Comparison of ENCODE assay signal across 23 cellular contexts in the genomic region with DNA sequence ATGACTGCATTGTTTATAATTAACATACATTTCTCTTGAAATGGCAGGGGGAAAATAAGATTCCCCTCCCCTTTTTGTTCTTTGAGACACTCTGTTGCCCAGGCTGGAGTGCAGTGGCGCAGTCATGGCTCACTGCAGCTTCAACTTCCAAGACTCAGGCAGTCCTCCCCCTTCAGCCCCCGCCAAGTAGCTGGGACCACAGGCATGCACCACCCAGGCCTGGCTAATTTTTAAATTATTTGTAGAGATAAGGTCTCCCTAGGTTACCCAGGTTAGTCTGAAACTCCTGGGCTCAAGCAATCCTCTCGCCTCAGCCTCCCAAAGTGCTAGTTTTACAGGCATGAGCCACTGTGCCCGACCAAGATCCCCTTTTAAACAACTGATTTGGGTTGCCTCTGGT.
"Had no signal": no experiment of that assay in that cellular context is flagged by ENCODE, and none has a peak within 500 bp of the region (broad histone marks: within the 10 kb centered on the region; RNA-seq: fewer than 3 reads in every experiment).

No MANE protein-coding gene starts in this region.

- H3K4me3 Mint-ChIP-seq: activated CD4-positive, alpha-beta memory T cell treated with anti-CD3 and anti-CD28 coated beads, Interleukin-2, amount 10 ng/mL, durations not matched to agents 7 days and 5 days; activated CD4-positive, alpha-beta T cell treated with anti-CD3 and anti-CD28 coated beads, Interleukin-2, amount 10 ng/mL, durations not matched to agents 24 days and 14 days; activated CD8-positive, alpha-beta memory T cell treated with anti-CD3 and anti-CD28 coated beads, Interleukin-2, amount 10 ng/mL, durations not matched to agents 7 days and 5 days; activated naive CD8-positive, alpha-beta T cell treated with anti-CD3 and anti-CD28 coated beads, Interleukin-2, amount 50 U/mL, for 24 hours; endodermal cell; naive B cell; neural progenitor cell; stimulated activated naive CD8-positive, alpha-beta T cell treated with anti-CD3 and anti-CD28 coated beads, Interleukin-15, Interleukin-2, amounts not matched to agents 100 ng/mL and 50 ng/mL, for 24 hours had no signal

- H3K27ac Mint-ChIP-seq: activated CD4-positive, alpha-beta memory T cell treated with anti-CD3 and anti-CD28 coated beads, Interleukin-2, amount 10 ng/mL, durations not matched to agents 7 days and 5 days; activated CD4-positive, alpha-beta T cell treated with anti-CD3 and anti-CD28 coated beads, Interleukin-2, amount 10 ng/mL, durations not matched to agents 24 days and 14 days; activated CD8-positive, alpha-beta memory T cell treated with anti-CD3 and anti-CD28 coated beads, Interleukin-2, amount 10 ng/mL, durations not matched to agents 7 days and 5 days; activated naive CD8-positive, alpha-beta T cell treated with anti-CD3 and anti-CD28 coated beads, Interleukin-2, amount 50 U/mL, for 24 hours; endodermal cell; stimulated activated naive CD8-positive, alpha-beta T cell treated with anti-CD3 and anti-CD28 coated beads, Interleukin-15, Interleukin-2, amounts not matched to agents 100 ng/mL and 50 ng/mL, for 24 hours had no signal

- H3K4me1 Mint-ChIP-seq: activated CD4-positive, alpha-beta memory T cell treated with anti-CD3 and anti-CD28 coated beads, Interleukin-2, amount 10 ng/mL, durations not matched to agents 7 days and 5 days; activated CD4-positive, alpha-beta T cell treated with anti-CD3 and anti-CD28 coated beads, Interleukin-2, amount 10 ng/mL, durations not matched to agents 24 days and 14 days; activated CD8-positive, alpha-beta memory T cell treated with anti-CD3 and anti-CD28 coated beads, Interleukin-2, amount 10 ng/mL, durations not matched to agents 7 days and 5 days; activated naive CD8-positive, alpha-beta T cell treated with anti-CD3 and anti-CD28 coated beads, Interleukin-2, amount 50 U/mL, for 24 hours had no signal

- H3K9me3 Mint-ChIP-seq: activated CD4-positive, alpha-beta memory T cell treated with anti-CD3 and anti-CD28 coated beads, Interleukin-2, amount 10 ng/mL, durations not matched to agents 7 days and 5 days; activated naive CD8-positive, alpha-beta T cell treated with anti-CD3 and anti-CD28 coated beads, Interleukin-2, amount 50 U/mL, for 24 hours; endodermal cell; stimulated activated naive CD8-positive, alpha-beta T cell treated with anti-CD3 and anti-CD28 coated beads, Interleukin-15, Interleukin-2, amounts not matched to agents 100 ng/mL and 50 ng/mL, for 24 hours had no signal

- DNase-seq: activated CD4-positive, alpha-beta memory T cell treated with anti-CD3 and anti-CD28 coated beads, Interleukin-2, amount 10 ng/mL, durations not matched to agents 7 days and 5 days; activated CD4-positive, alpha-beta T cell treated with anti-CD3 and anti-CD28 coated beads, Interleukin-2, amount 10 ng/mL, durations not matched to agents 24 days and 14 days; activated CD8-positive, alpha-beta memory T cell treated with anti-CD3 and anti-CD28 coated beads, Interleukin-2, amount 10 ng/mL, durations not matched to agents 7 days and 5 days; activated gamma-delta T cell; activated naive CD4-positive, alpha-beta T cell treated with anti-CD3 and anti-CD28 coated beads, Interleukin-2, amount 50 U/mL, for 16 hours; activated naive CD8-positive, alpha-beta T cell treated with anti-CD3 and anti-CD28 coated beads, Interleukin-2, amount 50 U/mL, for 24 hours; activated T-cell treated with anti-CD3 and anti-CD28 coated beads for 4 hours; aorta; cerebellar nuclear complex; endodermal cell; esophagus squamous epithelium; gastrocnemius medialis; hypothalamus; left colon; mesendoderm; naive B cell; stimulated activated CD4-positive, alpha-beta T cell treated with anti-CD3 and anti-CD28 coated beads, Interleukin-4, amount 100 ng/mL, for 24 hours; substantia nigra; SW 1271; tibial artery had no signal

- H3K27me3 Mint-ChIP-seq: activated CD4-positive, alpha-beta memory T cell treated with anti-CD3 and anti-CD28 coated beads, Interleukin-2, amount 10 ng/mL, durations not matched to agents 7 days and 5 days; activated CD4-positive, alpha-beta T cell treated with anti-CD3 and anti-CD28 coated beads, Interleukin-2, amount 10 ng/mL, durations not matched to agents 24 days and 14 days; activated CD8-positive, alpha-beta memory T cell treated with anti-CD3 and anti-CD28 coated beads, Interleukin-2, amount 10 ng/mL, durations not matched to agents 7 days and 5 days; activated naive CD8-positive, alpha-beta T cell treated with anti-CD3 and anti-CD28 coated beads, Interleukin-2, amount 50 U/mL, for 24 hours; naive B cell; stimulated activated naive CD8-positive, alpha-beta T cell treated with anti-CD3 and anti-CD28 coated beads, Interleukin-15, Interleukin-2, amounts not matched to agents 100 ng/mL and 50 ng/mL, for 24 hours had no signal

- H3K36me3 Mint-ChIP-seq: activated CD8-positive, alpha-beta memory T cell treated with anti-CD3 and anti-CD28 coated beads, Interleukin-2, amount 10 ng/mL, durations not matched to agents 7 days and 5 days had no signal

- ATAC-seq: activated CD4-positive, CD25-positive, alpha-beta regulatory T cell treated with anti-CD3 and anti-CD28 coated beads, Interleukin-2, amount 50 U/mL, for 24 hours; activated CD8-positive, alpha-beta memory T cell treated with anti-CD3 and anti-CD28 coated beads, Interleukin-2, amount 10 ng/mL, durations not matched to agents 7 days and 5 days; activated naive CD8-positive, alpha-beta T cell treated with anti-CD3 and anti-CD28 coated beads, Interleukin-2, amount 50 U/mL, for 24 hours; gastrocnemius medialis; left colon had no signal
